1 cellular context compared by ENCODE assay signal in genomic region chr10:75733135-75733890, GRCh38.
TF ChIP-seq lines count a peak whose summit lies in the region.

No MANE protein-coding gene starts in this region.

TF ChIP-seq in HepG2, 621 proteins besides CTCF, POLR2A, EP300 and RAD21 (continued from another document and continues in another):
- TF ChIP-seq, protein P1, sequence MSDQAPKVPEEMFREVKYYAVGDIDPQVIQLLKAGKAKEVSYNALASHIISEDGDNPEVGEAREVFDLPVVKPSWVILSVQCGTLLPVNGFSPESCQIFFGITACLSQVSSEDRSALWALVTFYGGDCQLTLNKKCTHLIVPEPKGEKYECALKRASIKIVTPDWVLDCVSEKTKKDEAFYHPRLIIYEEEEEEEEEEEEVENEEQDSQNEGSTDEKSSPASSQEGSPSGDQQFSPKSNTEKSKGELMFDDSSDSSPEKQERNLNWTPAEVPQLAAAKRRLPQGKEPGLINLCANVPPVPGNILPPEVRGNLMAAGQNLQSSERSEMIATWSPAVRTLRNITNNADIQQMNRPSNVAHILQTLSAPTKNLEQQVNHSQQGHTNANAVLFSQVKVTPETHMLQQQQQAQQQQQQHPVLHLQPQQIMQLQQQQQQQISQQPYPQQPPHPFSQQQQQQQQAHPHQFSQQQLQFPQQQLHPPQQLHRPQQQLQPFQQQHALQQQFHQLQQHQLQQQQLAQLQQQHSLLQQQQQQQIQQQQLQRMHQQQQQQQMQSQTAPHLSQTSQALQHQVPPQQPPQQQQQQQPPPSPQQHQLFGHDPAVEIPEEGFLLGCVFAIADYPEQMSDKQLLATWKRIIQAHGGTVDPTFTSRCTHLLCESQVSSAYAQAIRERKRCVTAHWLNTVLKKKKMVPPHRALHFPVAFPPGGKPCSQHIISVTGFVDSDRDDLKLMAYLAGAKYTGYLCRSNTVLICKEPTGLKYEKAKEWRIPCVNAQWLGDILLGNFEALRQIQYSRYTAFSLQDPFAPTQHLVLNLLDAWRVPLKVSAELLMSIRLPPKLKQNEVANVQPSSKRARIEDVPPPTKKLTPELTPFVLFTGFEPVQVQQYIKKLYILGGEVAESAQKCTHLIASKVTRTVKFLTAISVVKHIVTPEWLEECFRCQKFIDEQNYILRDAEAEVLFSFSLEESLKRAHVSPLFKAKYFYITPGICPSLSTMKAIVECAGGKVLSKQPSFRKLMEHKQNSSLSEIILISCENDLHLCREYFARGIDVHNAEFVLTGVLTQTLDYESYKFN (CRISPR knock-in tag; conservative IDR thresholded peaks at IDR 0.05): peak; percentile 98
- TF ChIP-seq, protein P2, sequence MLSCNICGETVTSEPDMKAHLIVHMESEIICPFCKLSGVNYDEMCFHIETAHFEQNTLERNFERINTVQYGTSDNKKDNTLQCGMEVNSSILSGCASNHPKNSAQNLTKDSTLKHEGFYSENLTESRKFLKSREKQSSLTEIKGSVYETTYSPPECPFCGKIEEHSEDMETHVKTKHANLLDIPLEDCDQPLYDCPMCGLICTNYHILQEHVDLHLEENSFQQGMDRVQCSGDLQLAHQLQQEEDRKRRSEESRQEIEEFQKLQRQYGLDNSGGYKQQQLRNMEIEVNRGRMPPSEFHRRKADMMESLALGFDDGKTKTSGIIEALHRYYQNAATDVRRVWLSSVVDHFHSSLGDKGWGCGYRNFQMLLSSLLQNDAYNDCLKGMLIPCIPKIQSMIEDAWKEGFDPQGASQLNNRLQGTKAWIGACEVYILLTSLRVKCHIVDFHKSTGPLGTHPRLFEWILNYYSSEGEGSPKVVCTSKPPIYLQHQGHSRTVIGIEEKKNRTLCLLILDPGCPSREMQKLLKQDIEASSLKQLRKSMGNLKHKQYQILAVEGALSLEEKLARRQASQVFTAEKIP (CRISPR knock-in tag; IDR thresholded peaks at IDR 0.05; ENCODE audit: borderline replicate concordance): no peak
- TF ChIP-seq ZBTB21 (CRISPR knock-in tag; IDR thresholded peaks at IDR 0.05): no peak; the same call in 1 of the 2 replicates
- peak; percentile 67; the same call in 1 of the 2 replicates for TF ChIP-seq KDM4B (CRISPR knock-in tag; IDR thresholded peaks at IDR 0.05)
- TF ChIP-seq FOXP1 (IDR thresholded peaks at IDR 0.05): peak; percentile 71; the same call in 1 of the 2 replicates
- peak; percentile 91 for TF ChIP-seq FOXP1 (CRISPR knock-in tag; IDR thresholded peaks at IDR 0.05)
- TF ChIP-seq ZNF580 (CRISPR knock-in tag; IDR thresholded peaks at IDR 0.05; ENCODE audit: borderline replicate concordance, low read depth): peak; percentile 63; the same call in 1 of the 2 replicates
- peak; percentile 98 for TF ChIP-seq HOXD1 (CRISPR knock-in tag; IDR thresholded peaks at IDR 0.05)
- TF ChIP-seq ATF1 (CRISPR knock-in tag; IDR thresholded peaks at IDR 0.05): peak; percentile 60; the same call in 1 of the 2 replicates
- TF ChIP-seq EHMT2 (IDR thresholded peaks at IDR 0.05; ENCODE audit: borderline replicate concordance, low read depth, low read length): peak; percentile 76; the same call in 1 of the 2 replicates
- peak; percentile 96 for TF ChIP-seq RCOR2 (CRISPR knock-in tag; IDR thresholded peaks at IDR 0.05)
- TF ChIP-seq BCL6 (CRISPR knock-in tag; IDR thresholded peaks at IDR 0.05): peak; percentile 94
- TF ChIP-seq ZNF703 (CRISPR knock-in tag; IDR thresholded peaks at IDR 0.05; ENCODE audit: borderline replicate concordance): peak; percentile 80; the same call in 1 of the 2 replicates
- TF ChIP-seq, protein P3, sequence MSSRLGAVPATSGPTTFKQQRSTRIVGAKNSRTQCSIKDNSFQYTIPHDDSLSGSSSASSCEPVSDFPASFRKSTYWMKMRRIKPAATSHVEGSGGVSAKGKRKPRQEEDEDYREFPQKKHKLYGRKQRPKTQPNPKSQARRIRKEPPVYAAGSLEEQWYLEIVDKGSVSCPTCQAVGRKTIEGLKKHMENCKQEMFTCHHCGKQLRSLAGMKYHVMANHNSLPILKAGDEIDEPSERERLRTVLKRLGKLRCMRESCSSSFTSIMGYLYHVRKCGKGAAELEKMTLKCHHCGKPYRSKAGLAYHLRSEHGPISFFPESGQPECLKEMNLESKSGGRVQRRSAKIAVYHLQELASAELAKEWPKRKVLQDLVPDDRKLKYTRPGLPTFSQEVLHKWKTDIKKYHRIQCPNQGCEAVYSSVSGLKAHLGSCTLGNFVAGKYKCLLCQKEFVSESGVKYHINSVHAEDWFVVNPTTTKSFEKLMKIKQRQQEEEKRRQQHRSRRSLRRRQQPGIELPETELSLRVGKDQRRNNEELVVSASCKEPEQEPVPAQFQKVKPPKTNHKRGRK (CRISPR knock-in tag; IDR thresholded peaks at IDR 0.05): no peak
- TF ChIP-seq, protein P4, sequence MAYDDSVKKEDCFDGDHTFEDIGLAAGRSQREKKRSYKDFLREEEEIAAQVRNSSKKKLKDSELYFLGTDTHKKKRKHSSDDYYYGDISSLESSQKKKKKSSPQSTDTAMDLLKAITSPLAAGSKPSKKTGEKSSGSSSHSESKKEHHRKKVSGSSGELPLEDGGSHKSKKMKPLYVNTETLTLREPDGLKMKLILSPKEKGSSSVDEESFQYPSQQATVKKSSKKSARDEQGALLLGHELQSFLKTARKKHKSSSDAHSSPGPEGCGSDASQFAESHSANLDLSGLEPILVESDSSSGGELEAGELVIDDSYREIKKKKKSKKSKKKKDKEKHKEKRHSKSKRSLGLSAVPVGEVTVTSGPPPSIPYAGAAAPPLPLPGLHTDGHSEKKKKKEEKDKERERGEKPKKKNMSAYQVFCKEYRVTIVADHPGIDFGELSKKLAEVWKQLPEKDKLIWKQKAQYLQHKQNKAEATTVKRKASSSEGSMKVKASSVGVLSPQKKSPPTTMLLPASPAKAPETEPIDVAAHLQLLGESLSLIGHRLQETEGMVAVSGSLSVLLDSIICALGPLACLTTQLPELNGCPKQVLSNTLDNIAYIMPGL (CRISPR knock-in tag; IDR thresholded peaks at IDR 0.05; ENCODE audit: borderline replicate concordance in 1 of 2, low read depth in 1 of 2): 0 out of 4 replicates have a peak, but pooled peaks have one; percentile 21 to 28
- TF ChIP-seq ZBTB42 (CRISPR knock-in tag; IDR thresholded peaks at IDR 0.05): no peak
- TF ChIP-seq AHDC1 (CRISPR knock-in tag; IDR thresholded peaks at IDR 0.05; ENCODE audit: borderline replicate concordance): peak; percentile 99
- 0 out of 2 replicates have a peak, but pooled peaks have one; percentile 73 for TF ChIP-seq ZNF800 (CRISPR knock-in tag; IDR thresholded peaks at IDR 0.05)
- TF ChIP-seq MLX (CRISPR knock-in tag; IDR thresholded peaks at IDR 0.05): peak; percentile 92
- peak; percentile 42; the same call in 1 of the 2 replicates for TF ChIP-seq MYPOP (CRISPR knock-in tag; IDR thresholded peaks at IDR 0.05)
- TF ChIP-seq ZNF83 (CRISPR knock-in tag; IDR thresholded peaks at IDR 0.05; ENCODE audit: borderline replicate concordance): no peak
- TF ChIP-seq PHF21A (CRISPR knock-in tag; IDR thresholded peaks at IDR 0.05): peak; percentile 94
- TF ChIP-seq MIER3 (CRISPR knock-in tag; IDR thresholded peaks at IDR 0.05; ENCODE audit: borderline replicate concordance): peak; percentile 84
- peak; percentile 64; the same call in 1 of the 2 replicates for TF ChIP-seq ZSCAN25 (CRISPR knock-in tag; IDR thresholded peaks at IDR 0.05)
- TF ChIP-seq SOX13 (IDR thresholded peaks at IDR 0.05): peak; percentile 75
- TF ChIP-seq SOX13 (CRISPR knock-in tag; conservative IDR thresholded peaks at IDR 0.05 in 1 of 2, IDR thresholded peaks at IDR 0.05 in 1 of 2): peak in 1 of 2 experiments; percentile 94; a peak in 2 of 4 replicates
- peak; percentile 62; the same call in 1 of the 2 replicates for TF ChIP-seq ZNF431 (CRISPR knock-in tag; IDR thresholded peaks at IDR 0.05; ENCODE audit: borderline replicate concordance, low read depth)
- TF ChIP-seq NFKBIZ (CRISPR knock-in tag; IDR thresholded peaks at IDR 0.05): peak; percentile 76; the same call in 1 of the 2 replicates
- TF ChIP-seq ZNF281 (CRISPR knock-in tag; IDR thresholded peaks at IDR 0.05; ENCODE audit: borderline replicate concordance): peak; percentile 50; the same call in 1 of the 2 replicates
- TF ChIP-seq, protein P5, sequence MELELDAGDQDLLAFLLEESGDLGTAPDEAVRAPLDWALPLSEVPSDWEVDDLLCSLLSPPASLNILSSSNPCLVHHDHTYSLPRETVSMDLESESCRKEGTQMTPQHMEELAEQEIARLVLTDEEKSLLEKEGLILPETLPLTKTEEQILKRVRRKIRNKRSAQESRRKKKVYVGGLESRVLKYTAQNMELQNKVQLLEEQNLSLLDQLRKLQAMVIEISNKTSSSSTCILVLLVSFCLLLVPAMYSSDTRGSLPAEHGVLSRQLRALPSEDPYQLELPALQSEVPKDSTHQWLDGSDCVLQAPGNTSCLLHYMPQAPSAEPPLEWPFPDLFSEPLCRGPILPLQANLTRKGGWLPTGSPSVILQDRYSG (CRISPR knock-in tag; IDR thresholded peaks at IDR 0.05): no peak
- peak; percentile 64 for TF ChIP-seq KAT8 (CRISPR knock-in tag; IDR thresholded peaks at IDR 0.05)
- TF ChIP-seq NRL (CRISPR knock-in tag; IDR thresholded peaks at IDR 0.05; ENCODE audit: borderline replicate concordance): no peak
